In the genomic region with DNA sequence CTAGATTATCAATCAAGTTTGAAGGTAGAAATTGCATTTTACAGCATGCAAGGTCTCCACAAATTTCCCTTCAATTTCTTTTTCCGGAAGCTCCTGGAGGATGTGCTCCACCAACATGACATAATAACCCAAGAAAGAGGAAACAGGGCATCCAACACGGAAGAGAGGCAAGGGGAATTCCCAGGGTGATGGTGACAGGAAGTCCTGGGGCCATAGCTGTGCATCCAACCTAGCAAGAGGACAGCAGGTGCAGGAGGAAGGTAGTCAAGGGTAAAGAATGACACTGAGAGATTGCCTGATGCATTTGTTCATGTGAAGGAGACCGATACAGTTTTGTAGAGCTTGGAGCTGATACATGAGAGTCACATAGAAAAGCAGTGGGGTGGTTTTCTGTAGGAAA, we compare ENCODE assay signal across 1 cellular context.
A peak's percentile ranks its signal among the peaks of the same experiment; 100 is the strongest.
TF ChIP-seq lines count a peak whose summit lies in the region.

No MANE protein-coding gene starts in this region.

TF ChIP-seq in GM12878, 131 proteins besides CTCF, POLR2A, EP300 and RAD21 (continued from another document):
- TF ChIP-seq, protein P1, sequence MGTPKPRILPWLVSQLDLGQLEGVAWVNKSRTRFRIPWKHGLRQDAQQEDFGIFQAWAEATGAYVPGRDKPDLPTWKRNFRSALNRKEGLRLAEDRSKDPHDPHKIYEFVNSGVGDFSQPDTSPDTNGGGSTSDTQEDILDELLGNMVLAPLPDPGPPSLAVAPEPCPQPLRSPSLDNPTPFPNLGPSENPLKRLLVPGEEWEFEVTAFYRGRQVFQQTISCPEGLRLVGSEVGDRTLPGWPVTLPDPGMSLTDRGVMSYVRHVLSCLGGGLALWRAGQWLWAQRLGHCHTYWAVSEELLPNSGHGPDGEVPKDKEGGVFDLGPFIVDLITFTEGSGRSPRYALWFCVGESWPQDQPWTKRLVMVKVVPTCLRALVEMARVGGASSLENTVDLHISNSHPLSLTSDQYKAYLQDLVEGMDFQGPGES (IDR thresholded peaks at IDR 0.05) = no peak
- TF ChIP-seq RELA (IDR thresholded peaks at IDR 0.05; ENCODE audit: borderline replicate concordance, partially characterized antibody) (peak; percentile 82), FOS (IDR thresholded peaks at IDR 0.05; ENCODE audit: borderline replicate concordance, extremely low read depth, insufficient read length) (no peak), CBX5 (IDR thresholded peaks at IDR 0.05; ENCODE audit: low read depth) (peak; percentile 30; the same call in 1 of the 2 replicates), CHD2 (IDR thresholded peaks at IDR 0.05; ENCODE audit: borderline replicate concordance, low read depth, low read length) (no peak), RFX5 (IDR thresholded peaks at IDR 0.05; ENCODE audit: low read depth, low read length) (no peak), CEBPB (IDR thresholded peaks at IDR 0.05; ENCODE audit: borderline replicate concordance in 1 of 2, low read depth in 2 of 2, low read length in 2 of 2) (peak in 1 of 2 experiments; percentile 60; a peak in 1 of 4 replicates), ZBED1 (IDR thresholded peaks at IDR 0.05; ENCODE audit: borderline replicate concordance) (peak; percentile 89; the same call in 1 of the 2 replicates), BRCA1 (IDR thresholded peaks at IDR 0.05; ENCODE audit: low read depth, low read length) (no peak), BCL3 (IDR thresholded peaks at IDR 0.05; ENCODE audit: borderline replicate concordance, insufficient read depth, low read depth, low read length, poor library complexity, severe bottlenecking) (peak; percentile 89), MEF2A (IDR thresholded peaks at IDR 0.05; ENCODE audit: insufficient read depth, low read depth, low read length) (peak; percentile 72; the same call in 1 of the 2 replicates), ELK1 (IDR thresholded peaks at IDR 0.05; ENCODE audit: low read depth, low read length) (no peak), MLLT1 (IDR thresholded peaks at IDR 0.05) (no peak), YY1 (IDR thresholded peaks at IDR 0.05; ENCODE audit: low read depth, low read length) (peak; percentile 73; the same call in 1 of the 2 replicates), ZBTB4 (CRISPR knock-in tag; IDR thresholded peaks at IDR 0.05) (no peak), CREM (IDR thresholded peaks at IDR 0.05; ENCODE audit: low read depth) (peak; percentile 85), MYB (IDR thresholded peaks at IDR 0.05; ENCODE audit: borderline replicate concordance, low read depth, low read length) (no peak), TCF7 (IDR thresholded peaks at IDR 0.05; ENCODE audit: borderline replicate concordance) (no peak; the same call in 1 of the 2 replicates)
TF ChIP-seq in GM12878: peak in this region for 36.
